In genomic region chr6:26514984-26515383, GRCh38 we compare ENCODE assay signal across 1 cellular context.
TF ChIP-seq lines count a peak whose summit lies in the region.

No MANE protein-coding gene starts in this region.

TF ChIP-seq in HepG2, 621 proteins besides CTCF, POLR2A, EP300 and RAD21 (continued from another document and continues in another):
- TF ChIP-seq POLR2AphosphoS5 (IDR thresholded peaks at IDR 0.05; ENCODE audit: low read depth, low read length) (no peak), KLF15 (CRISPR knock-in tag; IDR thresholded peaks at IDR 0.05; ENCODE audit: borderline replicate concordance) (no peak), XRCC5 (optimal IDR thresholded peaks at IDR 0.05; ENCODE audit: low read length) (no peak), ZNF644 (CRISPR knock-in tag; IDR thresholded peaks at IDR 0.05; ENCODE audit: low read depth) (peak; percentile 98), HOMEZ (CRISPR knock-in tag; IDR thresholded peaks at IDR 0.05; ENCODE audit: low read depth) (peak; percentile 99), MED1 (CRISPR knock-in tag; IDR thresholded peaks at IDR 0.05) (peak; percentile 85), PREB (CRISPR knock-in tag; IDR thresholded peaks at IDR 0.05) (no peak), ZNF326 (CRISPR knock-in tag; IDR thresholded peaks at IDR 0.05; ENCODE audit: borderline replicate concordance) (no peak), ZSCAN5A (CRISPR knock-in tag; IDR thresholded peaks at IDR 0.05; ENCODE audit: borderline replicate concordance) (no peak), ZNF138 (CRISPR knock-in tag; IDR thresholded peaks at IDR 0.05; ENCODE audit: low read depth) (no peak), SRY (CRISPR knock-in tag; IDR thresholded peaks at IDR 0.05) (no peak), MTA3 (CRISPR knock-in tag; IDR thresholded peaks at IDR 0.05) (no peak), SOX13 (IDR thresholded peaks at IDR 0.05) (no peak), SOX13 (CRISPR knock-in tag; conservative IDR thresholded peaks at IDR 0.05 in 1 of 2, IDR thresholded peaks at IDR 0.05 in 1 of 2) (peak in 1 of 2 experiments; percentile 78; a peak in 2 of 4 replicates), TOPORS (CRISPR knock-in tag; IDR thresholded peaks at IDR 0.05) (no peak), USF2 (IDR thresholded peaks at IDR 0.05; ENCODE audit: low read depth, low read length) (no peak), USF2 (CRISPR knock-in tag; IDR thresholded peaks at IDR 0.05; ENCODE audit: borderline replicate concordance) (no peak), ZBTB3 (CRISPR knock-in tag; IDR thresholded peaks at IDR 0.05; ENCODE audit: borderline replicate concordance, low read depth) (no peak), ZNF501 (CRISPR knock-in tag; IDR thresholded peaks at IDR 0.05) (no peak), CREBL2 (CRISPR knock-in tag; IDR thresholded peaks at IDR 0.05; ENCODE audit: borderline replicate concordance) (no peak), RARG (CRISPR knock-in tag; IDR thresholded peaks at IDR 0.05; ENCODE audit: low read depth) (no peak), MNT (IDR thresholded peaks at IDR 0.05) (no peak), ATF2 (CRISPR knock-in tag; IDR thresholded peaks at IDR 0.05) (peak; percentile 88; the same call in 1 of the 2 replicates), PATZ1 (CRISPR knock-in tag; IDR thresholded peaks at IDR 0.05) (no peak), DR1 (CRISPR knock-in tag; IDR thresholded peaks at IDR 0.05) (no peak), TERF1 (CRISPR knock-in tag; IDR thresholded peaks at IDR 0.05) (no peak), BATF2 (CRISPR knock-in tag; IDR thresholded peaks at IDR 0.05) (no peak), IKZF4 (CRISPR knock-in tag; IDR thresholded peaks at IDR 0.05; ENCODE audit: borderline replicate concordance, low read depth, not compliant biosample characterization) (no peak), ZNF598 (CRISPR knock-in tag; IDR thresholded peaks at IDR 0.05; ENCODE audit: borderline replicate concordance) (no peak), ZBTB25 (CRISPR knock-in tag; IDR thresholded peaks at IDR 0.05) (no peak; the same call in 1 of the 2 replicates), GATA4 (IDR thresholded peaks at IDR 0.05; ENCODE audit: borderline replicate concordance, low read depth) (0 out of 2 replicates have a peak, but pooled peaks have one; percentile 45), MIER2 (CRISPR knock-in tag; IDR thresholded peaks at IDR 0.05) (no peak), ZNF275 (CRISPR knock-in tag; IDR thresholded peaks at IDR 0.05; ENCODE audit: borderline replicate concordance) (no peak), ZNF34 (CRISPR knock-in tag; IDR thresholded peaks at IDR 0.05; ENCODE audit: borderline replicate concordance) (0 out of 2 replicates have a peak, but pooled peaks have one; percentile 65), ZNF883 (CRISPR knock-in tag; IDR thresholded peaks at IDR 0.05; ENCODE audit: not compliant biosample characterization) (no peak), TFE3 (CRISPR knock-in tag; IDR thresholded peaks at IDR 0.05) (no peak), DNMT3B (CRISPR knock-in tag; conservative IDR thresholded peaks at IDR 0.05) (no peak), HMG20A (CRISPR knock-in tag; IDR thresholded peaks at IDR 0.05; ENCODE audit: borderline replicate concordance) (peak; percentile 89)
